1 cellular context compared by ENCODE assay signal in the genomic region with DNA sequence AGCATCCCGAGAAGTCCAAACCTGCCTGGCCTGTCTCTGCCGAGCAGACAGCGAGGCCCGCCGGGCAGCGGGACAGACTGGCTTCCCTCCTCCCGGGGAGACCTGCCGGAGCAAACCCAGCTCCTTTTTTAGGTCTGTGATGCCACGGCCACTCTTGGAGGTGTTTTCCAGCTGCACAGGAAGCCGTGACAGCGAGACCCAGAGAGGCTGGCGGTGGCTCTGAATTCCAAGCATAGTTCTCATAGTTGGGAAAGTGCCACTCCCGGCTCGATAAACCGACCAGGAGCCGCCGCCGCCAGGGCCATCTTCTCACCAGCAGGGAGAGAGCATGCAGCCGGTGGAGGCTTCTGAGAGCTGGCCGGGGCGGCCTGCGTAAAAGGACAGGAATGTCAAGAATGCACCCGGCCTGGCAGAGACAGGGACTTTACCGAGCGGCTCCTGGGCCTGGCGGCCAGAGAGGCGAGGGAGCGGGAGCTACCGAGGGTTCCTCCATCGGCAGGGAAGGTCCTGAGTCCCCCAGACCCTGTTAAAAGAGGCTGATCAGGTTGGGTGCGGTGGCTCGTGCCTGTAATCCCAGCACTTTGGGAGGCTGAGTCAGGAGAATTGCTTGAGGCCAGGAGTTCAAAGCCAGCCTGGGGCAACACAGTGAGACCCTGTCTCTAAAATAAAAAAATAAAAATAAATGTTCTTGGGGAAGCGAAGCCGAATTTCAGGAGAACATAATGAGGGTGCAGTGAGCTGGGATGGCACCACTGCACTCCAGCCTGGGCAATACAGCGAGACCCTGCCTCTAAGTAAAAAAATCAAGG.
TF ChIP-seq lines count a peak whose summit lies in the region.

No MANE protein-coding gene starts in this region.

TF ChIP-seq in HepG2, 621 proteins besides CTCF, POLR2A, EP300 and RAD21 (continued from another document and continues in another):
- TF ChIP-seq SNAI1 (CRISPR knock-in tag; IDR thresholded peaks at IDR 0.05; ENCODE audit: borderline replicate concordance) (0 out of 2 replicates have a peak, but pooled peaks have one; percentile 62), KDM4B (CRISPR knock-in tag; IDR thresholded peaks at IDR 0.05) (0 out of 2 replicates have a peak, but pooled peaks have one; percentile 32), ZNF549 (CRISPR knock-in tag; IDR thresholded peaks at IDR 0.05) (no peak), ATF7-NPFF (CRISPR knock-in tag; IDR thresholded peaks at IDR 0.05; ENCODE audit: low read depth) (no peak), ZNF878 (CRISPR knock-in tag; IDR thresholded peaks at IDR 0.05) (peak; percentile 62; the same call in 1 of the 2 replicates), THYN1 (CRISPR knock-in tag; IDR thresholded peaks at IDR 0.05; ENCODE audit: borderline replicate concordance, low read depth) (peak; percentile 15; the same call in 1 of the 2 replicates), SP5 (CRISPR knock-in tag; IDR thresholded peaks at IDR 0.05; ENCODE audit: borderline replicate concordance, low read depth) (no peak), HOXD1 (CRISPR knock-in tag; IDR thresholded peaks at IDR 0.05) (0 out of 2 replicates have a peak, but pooled peaks have one; percentile 56), POGZ (CRISPR knock-in tag; IDR thresholded peaks at IDR 0.05) (no peak; the same call in 1 of the 2 replicates), ZFX (CRISPR knock-in tag; IDR thresholded peaks at IDR 0.05; ENCODE audit: low read depth) (peak; percentile 87), ZNF34 (CRISPR knock-in tag; IDR thresholded peaks at IDR 0.05; ENCODE audit: borderline replicate concordance) (no peak), ZNF563 (CRISPR knock-in tag; IDR thresholded peaks at IDR 0.05) (no peak), ZKSCAN5 (CRISPR knock-in tag; IDR thresholded peaks at IDR 0.05) (no peak), POLR2G (IDR thresholded peaks at IDR 0.05; ENCODE audit: low read depth, low read length) (no peak)
- TF ChIP-seq, protein P1, sequence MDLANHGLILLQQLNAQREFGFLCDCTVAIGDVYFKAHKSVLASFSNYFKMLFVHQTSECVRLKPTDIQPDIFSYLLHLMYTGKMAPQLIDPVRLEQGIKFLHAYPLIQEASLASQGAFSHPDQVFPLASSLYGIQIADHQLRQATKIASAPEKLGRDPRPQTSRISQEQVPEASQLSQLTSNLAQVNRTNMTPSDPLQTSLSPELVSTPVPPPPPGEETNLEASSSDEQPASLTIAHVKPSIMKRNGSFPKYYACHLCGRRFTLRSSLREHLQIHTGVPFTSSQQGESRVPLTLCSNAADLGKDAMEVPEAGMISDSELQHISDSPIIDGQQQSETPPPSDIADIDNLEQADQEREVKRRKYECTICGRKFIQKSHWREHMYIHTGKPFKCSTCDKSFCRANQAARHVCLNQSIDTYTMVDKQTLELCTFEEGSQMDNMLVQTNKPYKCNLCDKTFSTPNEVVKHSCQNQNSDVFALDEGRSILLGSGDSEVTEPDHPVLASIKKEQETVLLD (CRISPR knock-in tag; IDR thresholded peaks at IDR 0.05; ENCODE audit: low read depth) = 0 out of 2 replicates have a peak, but pooled peaks have one; percentile 51
- TF ChIP-seq, protein P2, sequence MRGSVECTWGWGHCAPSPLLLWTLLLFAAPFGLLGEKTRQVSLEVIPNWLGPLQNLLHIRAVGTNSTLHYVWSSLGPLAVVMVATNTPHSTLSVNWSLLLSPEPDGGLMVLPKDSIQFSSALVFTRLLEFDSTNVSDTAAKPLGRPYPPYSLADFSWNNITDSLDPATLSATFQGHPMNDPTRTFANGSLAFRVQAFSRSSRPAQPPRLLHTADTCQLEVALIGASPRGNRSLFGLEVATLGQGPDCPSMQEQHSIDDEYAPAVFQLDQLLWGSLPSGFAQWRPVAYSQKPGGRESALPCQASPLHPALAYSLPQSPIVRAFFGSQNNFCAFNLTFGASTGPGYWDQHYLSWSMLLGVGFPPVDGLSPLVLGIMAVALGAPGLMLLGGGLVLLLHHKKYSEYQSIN (CRISPR knock-in tag; IDR thresholded peaks at IDR 0.05; ENCODE audit: borderline replicate concordance) = no peak
- TF ChIP-seq, protein P3, sequence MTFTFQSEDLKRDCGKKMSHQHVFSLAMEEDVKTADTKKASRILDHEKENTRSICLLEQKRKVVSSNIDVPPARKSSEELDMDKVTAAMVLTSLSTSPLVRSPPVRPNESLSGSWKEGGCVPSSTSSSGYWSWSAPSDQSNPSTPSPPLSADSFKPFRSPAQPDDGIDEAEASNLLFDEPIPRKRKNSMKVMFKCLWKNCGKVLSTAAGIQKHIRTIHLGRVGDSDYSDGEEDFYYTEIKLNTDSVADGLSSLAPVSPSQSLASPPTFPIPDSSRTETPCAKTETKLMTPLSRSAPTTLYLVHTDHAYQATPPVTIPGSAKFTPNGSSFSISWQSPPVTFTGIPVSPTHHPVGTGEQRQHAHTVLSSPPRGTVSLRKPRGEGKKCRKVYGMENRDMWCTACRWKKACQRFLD (CRISPR knock-in tag; IDR thresholded peaks at IDR 0.05; ENCODE audit: borderline replicate concordance) = no peak; the same call in 1 of the 2 replicates
- TF ChIP-seq, protein P4, sequence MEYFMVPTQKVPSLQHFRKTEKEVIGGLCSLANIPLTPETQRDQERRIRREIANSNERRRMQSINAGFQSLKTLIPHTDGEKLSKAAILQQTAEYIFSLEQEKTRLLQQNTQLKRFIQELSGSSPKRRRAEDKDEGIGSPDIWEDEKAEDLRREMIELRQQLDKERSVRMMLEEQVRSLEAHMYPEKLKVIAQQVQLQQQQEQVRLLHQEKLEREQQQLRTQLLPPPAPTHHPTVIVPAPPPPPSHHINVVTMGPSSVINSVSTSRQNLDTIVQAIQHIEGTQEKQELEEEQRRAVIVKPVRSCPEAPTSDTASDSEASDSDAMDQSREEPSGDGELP (IDR thresholded peaks at IDR 0.05; ENCODE audit: borderline replicate concordance, low read depth) = peak; percentile 90; the same call in 1 of the 2 replicates
- TF ChIP-seq, protein P5, sequence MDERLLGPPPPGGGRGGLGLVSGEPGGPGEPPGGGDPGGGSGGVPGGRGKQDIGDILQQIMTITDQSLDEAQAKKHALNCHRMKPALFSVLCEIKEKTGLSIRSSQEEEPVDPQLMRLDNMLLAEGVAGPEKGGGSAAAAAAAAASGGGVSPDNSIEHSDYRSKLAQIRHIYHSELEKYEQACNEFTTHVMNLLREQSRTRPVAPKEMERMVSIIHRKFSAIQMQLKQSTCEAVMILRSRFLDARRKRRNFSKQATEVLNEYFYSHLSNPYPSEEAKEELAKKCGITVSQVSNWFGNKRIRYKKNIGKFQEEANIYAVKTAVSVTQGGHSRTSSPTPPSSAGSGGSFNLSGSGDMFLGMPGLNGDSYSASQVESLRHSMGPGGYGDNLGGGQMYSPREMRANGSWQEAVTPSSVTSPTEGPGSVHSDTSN (CRISPR knock-in tag; IDR thresholded peaks at IDR 0.05) = no peak
- TF ChIP-seq, protein P6, sequence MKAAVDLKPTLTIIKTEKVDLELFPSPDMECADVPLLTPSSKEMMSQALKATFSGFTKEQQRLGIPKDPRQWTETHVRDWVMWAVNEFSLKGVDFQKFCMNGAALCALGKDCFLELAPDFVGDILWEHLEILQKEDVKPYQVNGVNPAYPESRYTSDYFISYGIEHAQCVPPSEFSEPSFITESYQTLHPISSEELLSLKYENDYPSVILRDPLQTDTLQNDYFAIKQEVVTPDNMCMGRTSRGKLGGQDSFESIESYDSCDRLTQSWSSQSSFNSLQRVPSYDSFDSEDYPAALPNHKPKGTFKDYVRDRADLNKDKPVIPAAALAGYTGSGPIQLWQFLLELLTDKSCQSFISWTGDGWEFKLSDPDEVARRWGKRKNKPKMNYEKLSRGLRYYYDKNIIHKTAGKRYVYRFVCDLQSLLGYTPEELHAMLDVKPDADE (CRISPR knock-in tag; IDR thresholded peaks at IDR 0.05) = no peak
- TF ChIP-seq, protein P7, sequence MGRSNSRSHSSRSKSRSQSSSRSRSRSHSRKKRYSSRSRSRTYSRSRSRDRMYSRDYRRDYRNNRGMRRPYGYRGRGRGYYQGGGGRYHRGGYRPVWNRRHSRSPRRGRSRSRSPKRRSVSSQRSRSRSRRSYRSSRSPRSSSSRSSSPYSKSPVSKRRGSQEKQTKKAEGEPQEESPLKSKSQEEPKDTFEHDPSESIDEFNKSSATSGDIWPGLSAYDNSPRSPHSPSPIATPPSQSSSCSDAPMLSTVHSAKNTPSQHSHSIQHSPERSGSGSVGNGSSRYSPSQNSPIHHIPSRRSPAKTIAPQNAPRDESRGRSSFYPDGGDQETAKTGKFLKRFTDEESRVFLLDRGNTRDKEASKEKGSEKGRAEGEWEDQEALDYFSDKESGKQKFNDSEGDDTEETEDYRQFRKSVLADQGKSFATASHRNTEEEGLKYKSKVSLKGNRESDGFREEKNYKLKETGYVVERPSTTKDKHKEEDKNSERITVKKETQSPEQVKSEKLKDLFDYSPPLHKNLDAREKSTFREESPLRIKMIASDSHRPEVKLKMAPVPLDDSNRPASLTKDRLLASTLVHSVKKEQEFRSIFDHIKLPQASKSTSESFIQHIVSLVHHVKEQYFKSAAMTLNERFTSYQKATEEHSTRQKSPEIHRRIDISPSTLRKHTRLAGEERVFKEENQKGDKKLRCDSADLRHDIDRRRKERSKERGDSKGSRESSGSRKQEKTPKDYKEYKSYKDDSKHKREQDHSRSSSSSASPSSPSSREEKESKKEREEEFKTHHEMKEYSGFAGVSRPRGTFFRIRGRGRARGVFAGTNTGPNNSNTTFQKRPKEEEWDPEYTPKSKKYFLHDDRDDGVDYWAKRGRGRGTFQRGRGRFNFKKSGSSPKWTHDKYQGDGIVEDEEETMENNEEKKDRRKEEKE (IDR thresholded peaks at IDR 0.05) = no peak
- TF ChIP-seq, protein P8, sequence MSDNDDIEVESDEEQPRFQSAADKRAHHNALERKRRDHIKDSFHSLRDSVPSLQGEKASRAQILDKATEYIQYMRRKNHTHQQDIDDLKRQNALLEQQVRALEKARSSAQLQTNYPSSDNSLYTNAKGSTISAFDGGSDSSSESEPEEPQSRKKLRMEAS (IDR thresholded peaks at IDR 0.05) = peak; percentile 72
- TF ChIP-seq, protein P9, sequence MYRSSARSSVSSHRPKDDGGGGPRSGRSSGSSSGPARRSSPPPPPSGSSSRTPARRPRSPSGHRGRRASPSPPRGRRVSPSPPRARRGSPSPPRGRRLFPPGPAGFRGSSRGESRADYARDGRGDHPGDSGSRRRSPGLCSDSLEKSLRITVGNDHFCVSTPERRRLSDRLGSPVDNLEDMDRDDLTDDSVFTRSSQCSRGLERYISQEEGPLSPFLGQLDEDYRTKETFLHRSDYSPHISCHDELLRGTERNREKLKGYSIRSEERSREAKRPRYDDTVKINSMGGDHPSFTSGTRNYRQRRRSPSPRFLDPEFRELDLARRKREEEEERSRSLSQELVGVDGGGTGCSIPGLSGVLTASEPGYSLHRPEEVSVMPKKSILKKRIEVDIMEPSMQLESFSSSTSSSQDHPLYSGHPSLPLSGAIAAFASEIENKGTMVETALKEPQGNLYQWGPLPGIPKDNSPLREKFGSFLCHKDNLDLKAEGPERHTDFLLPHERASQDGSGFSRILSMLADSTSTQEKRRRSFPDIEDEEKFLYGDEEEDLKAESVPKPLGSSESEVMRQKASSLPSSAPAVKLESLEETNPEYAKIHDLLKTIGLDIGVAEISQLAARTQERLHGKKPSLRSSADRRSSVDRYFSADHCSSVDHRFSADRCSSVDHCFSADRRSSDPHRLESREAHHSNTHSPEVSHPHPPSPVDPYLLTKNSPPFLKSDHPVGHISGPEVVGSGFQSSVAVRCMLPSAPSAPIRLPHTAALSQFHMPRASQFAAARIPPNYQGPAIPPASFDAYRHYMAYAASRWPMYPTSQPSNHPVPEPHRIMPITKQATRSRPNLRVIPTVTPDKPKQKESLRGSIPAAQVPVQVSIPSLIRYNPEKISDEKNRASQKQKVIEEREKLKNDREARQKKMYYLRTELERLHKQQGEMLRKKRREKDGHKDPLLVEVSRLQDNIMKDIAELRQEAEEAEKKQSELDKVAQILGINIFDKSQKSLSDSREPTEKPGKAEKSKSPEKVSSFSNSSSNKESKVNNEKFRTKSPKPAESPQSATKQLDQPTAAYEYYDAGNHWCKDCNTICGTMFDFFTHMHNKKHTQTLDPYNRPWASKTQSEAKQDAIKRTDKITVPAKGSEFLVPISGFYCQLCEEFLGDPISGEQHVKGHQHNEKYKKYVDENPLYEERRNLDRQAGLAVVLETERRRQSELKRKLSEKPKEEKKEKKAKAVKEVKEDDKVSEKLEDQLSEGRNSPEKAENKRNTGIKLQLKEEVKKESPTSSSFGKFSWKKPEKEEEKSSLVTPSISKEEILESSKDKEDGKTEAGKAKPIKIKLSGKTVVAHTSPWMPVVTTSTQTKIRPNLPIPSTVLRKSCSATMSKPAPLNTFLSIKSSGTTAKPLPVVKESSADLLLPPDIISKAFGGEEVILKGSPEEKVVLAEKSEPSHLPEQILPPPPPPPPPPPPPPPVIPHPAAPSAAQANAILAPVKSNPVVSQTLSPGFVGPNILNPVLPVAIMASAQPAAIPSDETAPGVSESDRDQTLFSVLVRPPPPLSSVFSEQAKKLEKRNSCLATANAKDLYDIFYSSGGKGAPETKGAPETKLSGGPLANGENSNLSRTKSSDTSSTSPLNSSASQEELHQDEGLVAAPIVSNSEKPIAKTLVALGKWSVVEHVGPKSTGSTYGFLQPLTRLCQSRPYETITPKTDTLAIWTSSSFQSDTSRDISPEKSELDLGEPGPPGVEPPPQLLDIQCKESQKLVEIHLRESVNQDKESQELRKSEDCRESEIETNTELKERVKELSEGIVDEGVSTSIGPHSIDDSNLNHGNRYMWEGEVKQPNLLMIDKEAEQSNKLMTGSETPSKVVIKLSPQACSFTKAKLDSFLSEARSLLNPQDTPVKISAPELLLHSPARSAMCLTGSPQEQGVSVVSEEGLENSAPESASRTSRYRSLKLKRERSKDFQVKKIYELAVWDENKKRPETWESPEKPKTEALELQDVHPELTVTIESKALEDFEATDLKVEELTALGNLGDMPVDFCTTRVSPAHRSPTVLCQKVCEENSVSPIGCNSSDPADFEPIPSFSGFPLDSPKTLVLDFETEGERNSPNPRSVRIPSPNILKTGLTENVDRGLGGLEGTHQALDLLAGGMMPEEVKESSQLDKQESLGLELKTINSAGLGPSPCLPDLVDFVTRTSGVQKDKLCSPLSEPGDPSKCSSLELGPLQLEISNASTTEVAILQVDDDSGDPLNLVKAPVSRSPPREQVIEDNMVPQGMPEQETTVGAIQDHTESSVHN (CRISPR knock-in tag; IDR thresholded peaks at IDR 0.05) = peak; percentile 55; the same call in 1 of the 2 replicates
- TF ChIP-seq, protein P10, sequence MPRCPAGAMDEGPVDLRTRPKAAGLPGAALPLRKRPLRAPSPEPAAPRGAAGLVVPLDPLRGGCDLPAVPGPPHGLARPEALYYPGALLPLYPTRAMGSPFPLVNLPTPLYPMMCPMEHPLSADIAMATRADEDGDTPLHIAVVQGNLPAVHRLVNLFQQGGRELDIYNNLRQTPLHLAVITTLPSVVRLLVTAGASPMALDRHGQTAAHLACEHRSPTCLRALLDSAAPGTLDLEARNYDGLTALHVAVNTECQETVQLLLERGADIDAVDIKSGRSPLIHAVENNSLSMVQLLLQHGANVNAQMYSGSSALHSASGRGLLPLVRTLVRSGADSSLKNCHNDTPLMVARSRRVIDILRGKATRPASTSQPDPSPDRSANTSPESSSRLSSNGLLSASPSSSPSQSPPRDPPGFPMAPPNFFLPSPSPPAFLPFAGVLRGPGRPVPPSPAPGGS (CRISPR knock-in tag; IDR thresholded peaks at IDR 0.05) = peak; percentile 63
- TF ChIP-seq, protein P11, sequence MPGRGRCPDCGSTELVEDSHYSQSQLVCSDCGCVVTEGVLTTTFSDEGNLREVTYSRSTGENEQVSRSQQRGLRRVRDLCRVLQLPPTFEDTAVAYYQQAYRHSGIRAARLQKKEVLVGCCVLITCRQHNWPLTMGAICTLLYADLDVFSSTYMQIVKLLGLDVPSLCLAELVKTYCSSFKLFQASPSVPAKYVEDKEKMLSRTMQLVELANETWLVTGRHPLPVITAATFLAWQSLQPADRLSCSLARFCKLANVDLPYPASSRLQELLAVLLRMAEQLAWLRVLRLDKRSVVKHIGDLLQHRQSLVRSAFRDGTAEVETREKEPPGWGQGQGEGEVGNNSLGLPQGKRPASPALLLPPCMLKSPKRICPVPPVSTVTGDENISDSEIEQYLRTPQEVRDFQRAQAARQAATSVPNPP (CRISPR knock-in tag; IDR thresholded peaks at IDR 0.05) = no peak
